ENCODE assay signal across 8 cellular contexts in genomic region chr12:40106655-40107054, GRCh38. TPM values are rescaled to one million over a fixed set of nuclear protein-coding genes. Genes with fewer than 3 reads are reported as not detected.
DNase-seq lines count a peak whose midpoint lies in the region; ATAC-seq and TF ChIP-seq lines count a peak whose summit lies in the region.

No MANE protein-coding gene starts in this region.

- H3K36me3 ChIP-seq in heart left ventricle: no peaks in the 10 kb centered on the region
- no peaks in the 10 kb centered on the region for H3K36me3 ChIP-seq in lower lobe of right lung
- no peaks in the 10 kb centered on the region for H3K36me3 ChIP-seq in uterus

- no peak for DNase-seq in heart left ventricle
- DNase-seq in Right ventricle myocardium inferior (ENCODE audit: missing footprints): no peak
- no peak for DNase-seq in lower lobe of right lung
- no peak for DNase-seq in uterus
- no peak for DNase-seq in amygdala (lab: John Stamatoyannopoulos, UW)
- no peak for DNase-seq in left lobe of liver (ENCODE audit: low spot score)

- H3K27ac ChIP-seq in heart left ventricle: peak overlapping the region in 7 of 12 donors; percentile 47 to 92 (median 88)
- peak overlapping the region; percentile 83 for H3K27ac ChIP-seq in lower lobe of right lung
- peak overlapping the region; percentile 91 to 94 for H3K27ac ChIP-seq in uterus

- H3K4me3 Mint-ChIP-seq in activated naive CD8-positive, alpha-beta T cell: peak overlapping the region; percentile 87

- H3K9me3 Mint-ChIP-seq in activated naive CD8-positive, alpha-beta T cell (ENCODE audit: low read depth): no peaks in the 10 kb centered on the region

- H3K4me1 ChIP-seq in heart left ventricle (peaks cover 0 to 39% (median 25%) of the 10 kb centered on the region in 12 donors), lower lobe of right lung (peaks cover 33% of the 10 kb centered on the region), uterus (no peaks in the 10 kb centered on the region)

- H3K27me3 Mint-ChIP-seq in activated naive CD8-positive, alpha-beta T cell: peaks cover 5% of the 10 kb centered on the region

- ATAC-seq in heart left ventricle (no peak), Right ventricle myocardium inferior (no peak), lower lobe of right lung (no peak), HG03378 (IDR thresholded peaks at IDR 0.05; ENCODE audit: unreplicated experiment) (no peak), left lobe of liver (no peak)

- peaks cover 0 to 2% (median 0%) of the 10 kb centered on the region in 9 donors for H3K27me3 ChIP-seq in heart left ventricle
- H3K27me3 ChIP-seq in lower lobe of right lung (ENCODE audit: low read depth): no peaks in the 10 kb centered on the region
- H3K27me3 ChIP-seq in uterus: no peaks in the 10 kb centered on the region

- TF ChIP-seq POLR2A in heart left ventricle (IDR thresholded peaks at IDR 0.05): no peak
- no peak for TF ChIP-seq POLR2A in uterus (IDR thresholded peaks at IDR 0.05)

- no peak for TF ChIP-seq CTCF in heart left ventricle (IDR thresholded peaks at IDR 0.05)
- TF ChIP-seq CTCF in lower lobe of right lung (IDR thresholded peaks at IDR 0.05): no peak
- no peak for TF ChIP-seq CTCF in uterus (IDR thresholded peaks at IDR 0.05)

- H3K9me3 ChIP-seq in heart left ventricle: no peaks in the 10 kb centered on the region
- H3K9me3 ChIP-seq in lower lobe of right lung: no peaks in the 10 kb centered on the region
- no peaks in the 10 kb centered on the region for H3K9me3 ChIP-seq in uterus

- H3K4me3 ChIP-seq in heart left ventricle: peak overlapping the region in 10 of 12 donors; percentile 45 to 99 (median 90)
- H3K4me3 ChIP-seq in lower lobe of right lung: peak overlapping the region; percentile 90
- peak overlapping the region; percentile 21 to 94 for H3K4me3 ChIP-seq in uterus

- intact Hi-C loops in heart left ventricle (cut with DNase I) (loop anchor here (1.0 to 10.0 kb wide), 14 partner anchors 49 to 492 kb away; partner anchors contain the start of gene ABCD2 (in 1 of the 10)), Right ventricle myocardium inferior (cut with DNase I) (loop anchor here (1.0 to 5.0 kb wide), 4 partner anchors 54 to 342 kb away; no protein-coding TSS in a partner anchor), lower lobe of right lung (cut with DNase I) (no loop called here), uterus (cut with DNase I; ENCODE audit: low total_unique reads) (loop anchor here (5.0 kb wide), 1 partner anchor 94 kb away; no protein-coding TSS in a partner anchor)

- 72 to 81% (median 78%) methylated on average over 6 of the region's 6 CpGs for WGBS in heart left ventricle, 4 donors

- peaks cover 32% of the 10 kb centered on the region for H3K4me1 Mint-ChIP-seq in activated naive CD8-positive, alpha-beta T cell (ENCODE audit: low read depth)

- no peaks in the 10 kb centered on the region for H3K36me3 Mint-ChIP-seq in activated naive CD8-positive, alpha-beta T cell

- peak overlapping the region; percentile 24 for H3K27ac Mint-ChIP-seq in activated naive CD8-positive, alpha-beta T cell

RNA-seq across cellular contexts. Expression of gene SLC2A13, which starts 0.8 kb away (rescaled TPM):
- total RNA-seq in heart left ventricle (10 to 100 TPM in 3 of 9 donors, 1 to 10 TPM in 6; 5.8 to 17.6 (median 10.0) TPM), Right ventricle myocardium inferior (6.3 TPM), lower lobe of right lung (11.6 TPM), uterus (10 to 100 TPM; 12.8 to 31.7 (median 15.3) TPM), left lobe of liver (5.7 TPM)
- 1 to 10 TPM; 1.9 to 3.9 TPM for polyA plus RNA-seq in heart left ventricle
